In the genomic region with DNA sequence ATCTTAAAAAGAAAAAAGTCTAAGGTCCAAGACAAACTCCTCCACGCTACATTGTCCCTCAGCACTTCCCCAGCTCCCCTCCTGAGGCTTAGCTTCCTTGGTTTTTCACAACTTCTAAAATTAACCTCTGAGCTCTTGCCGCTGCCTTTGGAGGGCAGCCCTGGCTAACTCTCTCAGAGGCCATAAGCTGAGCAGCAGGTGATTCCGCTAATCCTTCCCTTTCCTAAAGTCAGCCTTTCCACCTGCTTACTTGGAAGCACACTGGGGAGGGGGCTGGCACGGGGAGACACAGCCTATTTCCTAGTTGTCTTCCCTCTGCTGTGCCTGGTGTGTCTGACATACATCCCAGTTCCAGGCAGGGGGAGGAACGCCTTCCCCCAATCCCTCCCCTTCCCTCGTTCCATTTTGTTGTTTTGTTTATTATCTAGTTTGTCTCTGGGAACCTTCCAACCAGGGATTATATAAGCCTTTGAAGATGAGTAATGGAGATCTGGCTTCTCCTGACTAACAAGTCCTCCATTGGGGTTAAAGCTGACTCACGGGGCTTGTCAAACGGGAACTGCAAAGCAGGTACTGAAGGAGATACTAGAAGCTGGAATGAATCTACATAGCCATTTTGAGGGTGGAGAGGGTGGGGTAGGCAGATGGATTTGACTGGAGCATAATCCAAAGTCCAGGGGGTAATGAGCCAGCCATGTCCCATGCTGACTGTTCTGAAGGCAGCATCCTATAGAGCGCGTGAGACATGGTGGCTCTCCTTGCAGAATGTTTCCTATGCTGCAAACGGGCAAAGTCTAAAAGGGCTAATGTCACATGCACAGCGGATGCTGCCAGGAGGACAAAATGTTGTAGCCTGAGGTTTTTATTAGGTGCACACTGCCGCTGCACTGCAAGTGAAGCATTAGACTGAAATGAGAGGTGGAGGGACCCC, we compare ENCODE assay signal across 9 cellular contexts.
A peak's percentile ranks its signal among the peaks of the same experiment; 100 is the strongest.
DNase-seq lines count a peak whose midpoint lies in the region; ATAC-seq, FAIRE-seq and TF ChIP-seq lines count a peak whose summit lies in the region.
"Had no signal": no experiment of that assay in that cellular context is flagged by ENCODE, and none has a peak within 500 bp of the region (broad histone marks: within the 10 kb centered on the region; RNA-seq: fewer than 3 reads in every experiment).

No MANE protein-coding gene starts in this region.

- no peak overlapping the region for H3K27ac ChIP-seq in tibial nerve

- H3K9me3 ChIP-seq in tibial nerve, result no peaks in the 10 kb centered on the region

- peak overlapping the region; percentile 88 for H3K27ac Mint-ChIP-seq in memory B cell
- H3K27ac Mint-ChIP-seq: activated CD4-positive, alpha-beta T cell treated with anti-CD3 and anti-CD28 coated beads, Interleukin-2, amount 10 ng/mL, durations not matched to agents 7 days and 5 days had no signal

- H3K27me3 ChIP-seq in bronchial epithelial cell (ENCODE audit: control insufficient read depth, insufficient read depth, low read length) (no peaks in the 10 kb centered on the region), tibial nerve (no peaks in the 10 kb centered on the region)

- H3K27me3 Mint-ChIP-seq in memory B cell, result no peaks in the 10 kb centered on the region
- H3K27me3 Mint-ChIP-seq: activated CD4-positive, alpha-beta T cell treated with anti-CD3 and anti-CD28 coated beads, Interleukin-2, amount 10 ng/mL, durations not matched to agents 7 days and 5 days had no signal

- peaks cover 0 to 11% (median 4%) of the 10 kb centered on the region in 4 donors for H3K4me1 ChIP-seq in tibial nerve

- H3K9me3 Mint-ChIP-seq in memory B cell, result no peaks in the 10 kb centered on the region
- H3K9me3 Mint-ChIP-seq: activated CD4-positive, alpha-beta T cell treated with anti-CD3 and anti-CD28 coated beads, Interleukin-2, amount 10 ng/mL, durations not matched to agents 7 days and 5 days had no signal

- H3K4me1 Mint-ChIP-seq in memory B cell, result peaks cover 24% of the 10 kb centered on the region

- no peak overlapping the region for H3K4me3 ChIP-seq in bronchial epithelial cell (ENCODE audit: low read depth, low read length)
- H3K4me3 ChIP-seq in tibial nerve, result no peak overlapping the region

- ATAC-seq in memory B cell (ENCODE audit: low read depth), result no peak
- ATAC-seq in HG02852 (IDR thresholded peaks at IDR 0.05; ENCODE audit: unreplicated experiment), result no peak

- peak; percentile 58 for DNase-seq in Ammon's horn (ENCODE audit: low spot score)
- peak; percentile 62 for DNase-seq in HT1080 (ENCODE audit: low read depth)
- DNase-seq in bronchial epithelial cell (ENCODE audit: low read depth), result peak; percentile 95
- no peak for DNase-seq in memory B cell (ENCODE audit: low spot score in 2 of 2)
- DNase-seq in tibial nerve (ENCODE audit: low spot score in 2 of 2), result no peak
- no peak for DNase-seq in activated T-cell treated with anti-CD3 and anti-CD28 coated beads for 4 hours
- DNase-seq in HTR-8/SVneo (ENCODE audit: insufficient read length, low spot score), result no peak
- DNase-seq: activated CD4-positive, alpha-beta T cell treated with anti-CD3 and anti-CD28 coated beads, Interleukin-2, amount 10 ng/mL, durations not matched to agents 7 days and 5 days had no signal

- H3K36me3 Mint-ChIP-seq in memory B cell, result peaks cover 25% of the 10 kb centered on the region

- no peak for TF ChIP-seq POLR2A in tibial nerve (IDR thresholded peaks at IDR 0.05)

- TF ChIP-seq CTCF in bronchial epithelial cell (IDR thresholded peaks at IDR 0.05; ENCODE audit: insufficient read depth, low read length, severe bottlenecking) (no peak), tibial nerve (IDR thresholded peaks at IDR 0.05) (no peak)

- no peak for TF ChIP-seq EP300 in tibial nerve (IDR thresholded peaks at IDR 0.05)

- WGBS in tibial nerve, 2 donors, result 83 to 88% methylated on average over 13 of the region's 13 CpGs

- H3K4me3 Mint-ChIP-seq in memory B cell, result peak overlapping the region; percentile 73
- H3K4me3 Mint-ChIP-seq: activated CD4-positive, alpha-beta T cell treated with anti-CD3 and anti-CD28 coated beads, Interleukin-2, amount 10 ng/mL, durations not matched to agents 7 days and 5 days had no signal

- no peaks in the 10 kb centered on the region for H3K36me3 ChIP-seq in bronchial epithelial cell (ENCODE audit: control insufficient read depth, insufficient read depth, low read length)
- peaks cover 0 to 19% (median 0%) of the 10 kb centered on the region in 3 donors for H3K36me3 ChIP-seq in tibial nerve

- no peak for FAIRE-seq in bronchial epithelial cell (lab: Jason Lieb, UNC)
- FAIRE-seq in HTR-8/SVneo (lab: Jason Lieb, UNC), result no peak

Comparison
In these comparisons a context has a peak if more than half of its experiments do, and no peak if none do; other contexts are left out.
1. DNase-seq: peak in Ammon's horn (single experiment), HT1080 (single experiment) and bronchial epithelial cell (single experiment); none in memory B cell (0 of 2), tibial nerve (0 of 2), activated T-cell treated with anti-CD3 and anti-CD28 coated beads for 4 hours (single experiment) and HTR-8/SVneo (single experiment).